In genomic region chr2:11254100-11254536, GRCh38 we compare ENCODE assay signal across 1 cellular context.
A peak's percentile ranks its signal among the peaks of the same experiment; 100 is the strongest.
TF ChIP-seq lines count a peak whose summit lies in the region.

No MANE protein-coding gene starts in this region.

TF ChIP-seq in HEK293, 187 proteins besides CTCF, POLR2A, EP300 and RAD21 (continued from another document):
- no peak for TF ChIP-seq ZNF529 (tag by site-specific recombination; IDR thresholded peaks at IDR 0.05; ENCODE audit: insufficient replicate concordance)
- peak; percentile 80 for TF ChIP-seq WT1 (tag by site-specific recombination; IDR thresholded peaks at IDR 0.05)
- TF ChIP-seq PRDM6 (tag by site-specific recombination; IDR thresholded peaks at IDR 0.05) = peak; percentile 97
- TF ChIP-seq ZSCAN23 (tag by site-specific recombination; IDR thresholded peaks at IDR 0.05) = peak; percentile 32; the same call in 1 of the 2 replicates
- TF ChIP-seq, protein P1, sequence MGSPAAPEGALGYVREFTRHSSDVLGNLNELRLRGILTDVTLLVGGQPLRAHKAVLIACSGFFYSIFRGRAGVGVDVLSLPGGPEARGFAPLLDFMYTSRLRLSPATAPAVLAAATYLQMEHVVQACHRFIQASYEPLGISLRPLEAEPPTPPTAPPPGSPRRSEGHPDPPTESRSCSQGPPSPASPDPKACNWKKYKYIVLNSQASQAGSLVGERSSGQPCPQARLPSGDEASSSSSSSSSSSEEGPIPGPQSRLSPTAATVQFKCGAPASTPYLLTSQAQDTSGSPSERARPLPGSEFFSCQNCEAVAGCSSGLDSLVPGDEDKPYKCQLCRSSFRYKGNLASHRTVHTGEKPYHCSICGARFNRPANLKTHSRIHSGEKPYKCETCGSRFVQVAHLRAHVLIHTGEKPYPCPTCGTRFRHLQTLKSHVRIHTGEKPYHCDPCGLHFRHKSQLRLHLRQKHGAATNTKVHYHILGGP (tag by site-specific recombination; IDR thresholded peaks at IDR 0.05) = peak; percentile 73; the same call in 1 of the 2 replicates
- TF ChIP-seq ZNF621 (tag by site-specific recombination; IDR thresholded peaks at IDR 0.05) = no peak
- peak; percentile 75 for TF ChIP-seq ZNF629 (tag by site-specific recombination; IDR thresholded peaks at IDR 0.05)
- no peak for TF ChIP-seq ZNF580 (tag by site-specific recombination; IDR thresholded peaks at IDR 0.05)
- 0 out of 2 replicates have a peak, but pooled peaks have one; percentile 18 for TF ChIP-seq IKZF3 (tag by site-specific recombination; IDR thresholded peaks at IDR 0.05)
- peak; percentile 72; the same call in 1 of the 2 replicates for TF ChIP-seq TRIM28 (IDR thresholded peaks at IDR 0.05; ENCODE audit: borderline replicate concordance, low read length)
- TF ChIP-seq ZNF280D (tag by site-specific recombination; IDR thresholded peaks at IDR 0.05) = no peak
- TF ChIP-seq, protein P2, sequence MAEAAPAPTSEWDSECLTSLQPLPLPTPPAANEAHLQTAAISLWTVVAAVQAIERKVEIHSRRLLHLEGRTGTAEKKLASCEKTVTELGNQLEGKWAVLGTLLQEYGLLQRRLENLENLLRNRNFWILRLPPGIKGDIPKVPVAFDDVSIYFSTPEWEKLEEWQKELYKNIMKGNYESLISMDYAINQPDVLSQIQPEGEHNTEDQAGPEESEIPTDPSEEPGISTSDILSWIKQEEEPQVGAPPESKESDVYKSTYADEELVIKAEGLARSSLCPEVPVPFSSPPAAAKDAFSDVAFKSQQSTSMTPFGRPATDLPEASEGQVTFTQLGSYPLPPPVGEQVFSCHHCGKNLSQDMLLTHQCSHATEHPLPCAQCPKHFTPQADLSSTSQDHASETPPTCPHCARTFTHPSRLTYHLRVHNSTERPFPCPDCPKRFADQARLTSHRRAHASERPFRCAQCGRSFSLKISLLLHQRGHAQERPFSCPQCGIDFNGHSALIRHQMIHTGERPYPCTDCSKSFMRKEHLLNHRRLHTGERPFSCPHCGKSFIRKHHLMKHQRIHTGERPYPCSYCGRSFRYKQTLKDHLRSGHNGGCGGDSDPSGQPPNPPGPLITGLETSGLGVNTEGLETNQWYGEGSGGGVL (tag by site-specific recombination; IDR thresholded peaks at IDR 0.05) = 0 out of 2 replicates have a peak, but pooled peaks have one; percentile 32
- TF ChIP-seq ZNF692 (tag by site-specific recombination; IDR thresholded peaks at IDR 0.05) = no peak
- 0 out of 2 replicates have a peak, but pooled peaks have one; percentile 42 for TF ChIP-seq INSM2 (tag by site-specific recombination; IDR thresholded peaks at IDR 0.05)
- peak; percentile 59 for TF ChIP-seq PRDM4 (tag by site-specific recombination; IDR thresholded peaks at IDR 0.05)
- TF ChIP-seq, protein P3, sequence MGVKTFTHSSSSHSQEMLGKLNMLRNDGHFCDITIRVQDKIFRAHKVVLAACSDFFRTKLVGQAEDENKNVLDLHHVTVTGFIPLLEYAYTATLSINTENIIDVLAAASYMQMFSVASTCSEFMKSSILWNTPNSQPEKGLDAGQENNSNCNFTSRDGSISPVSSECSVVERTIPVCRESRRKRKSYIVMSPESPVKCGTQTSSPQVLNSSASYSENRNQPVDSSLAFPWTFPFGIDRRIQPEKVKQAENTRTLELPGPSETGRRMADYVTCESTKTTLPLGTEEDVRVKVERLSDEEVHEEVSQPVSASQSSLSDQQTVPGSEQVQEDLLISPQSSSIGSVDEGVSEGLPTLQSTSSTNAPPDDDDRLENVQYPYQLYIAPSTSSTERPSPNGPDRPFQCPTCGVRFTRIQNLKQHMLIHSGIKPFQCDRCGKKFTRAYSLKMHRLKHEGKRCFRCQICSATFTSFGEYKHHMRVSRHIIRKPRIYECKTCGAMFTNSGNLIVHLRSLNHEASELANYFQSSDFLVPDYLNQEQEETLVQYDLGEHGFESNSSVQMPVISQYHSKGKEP (tag by site-specific recombination; IDR thresholded peaks at IDR 0.05) = peak; percentile 98
- TF ChIP-seq ZNF658 (tag by site-specific recombination; IDR thresholded peaks at IDR 0.05) = no peak
- TF ChIP-seq ZBTB48 (tag by site-specific recombination; IDR thresholded peaks at IDR 0.05) = 0 out of 2 replicates have a peak, but pooled peaks have one; percentile 31
- peak; percentile 64; the same call in 1 of the 2 replicates for TF ChIP-seq KLF17 (tag by site-specific recombination; IDR thresholded peaks at IDR 0.05)
- TF ChIP-seq OSR2 (tag by site-specific recombination; IDR thresholded peaks at IDR 0.05) = peak; percentile 21; the same call in 1 of the 2 replicates
- TF ChIP-seq SP7 (tag by site-specific recombination; IDR thresholded peaks at IDR 0.05) = peak; percentile 100
- TF ChIP-seq ZEB2 (tag by site-specific recombination; IDR thresholded peaks at IDR 0.05) = peak; percentile 46; the same call in 1 of the 2 replicates
- peak; percentile 50; the same call in 1 of the 2 replicates for TF ChIP-seq ZBTB21 (tag by site-specific recombination; IDR thresholded peaks at IDR 0.05)
- TF ChIP-seq PRDM10 (tag by site-specific recombination; IDR thresholded peaks at IDR 0.05) = 0 out of 2 replicates have a peak, but pooled peaks have one; percentile 15
